Comparison of ENCODE assay signal across 16 cellular contexts in genomic region chr7:77532247-77532646, GRCh38. TPM values are rescaled to one million over a fixed set of nuclear protein-coding genes. Genes with fewer than 3 reads are reported as not detected.
DNase-seq lines count a peak whose midpoint lies in the region; ATAC-seq and TF ChIP-seq lines count a peak whose summit lies in the region.
"Had no signal": no experiment of that assay in that cellular context is flagged by ENCODE, and none has a peak within 500 bp of the region (broad histone marks: within the 10 kb centered on the region; RNA-seq: fewer than 3 reads in every experiment).

No MANE protein-coding gene starts in this region.

- POLR2A ChIA-PET in activated CD4-positive, alpha-beta T cell treated with anti-CD3 and anti-CD28 coated beads, Interleukin-2, amount 10 ng/mL, durations not matched to agents 7 days and 5 days (lab: Charles Lee), result no interaction called here

- DNase-seq in activated CD4-positive, alpha-beta T cell treated with anti-CD3 and anti-CD28 coated beads, Interleukin-2, amount 10 ng/mL, durations not matched to agents 7 days and 5 days, result no peak
- DNase-seq in activated CD4-positive, alpha-beta T cell treated with anti-CD3 and anti-CD28 coated beads for 1 hour, result no peak
- DNase-seq in OCI-M1 (lab: John Stamatoyannopoulos, UW), result peak; percentile 45
- DNase-seq in erythroblast (lab: John Stamatoyannopoulos, UW), result peak; percentile 7 to 14
- no peak for DNase-seq in NCI-H128 (lab: John Stamatoyannopoulos, UW; ENCODE audit: unreplicated experiment)
- no peak for DNase-seq in NK-92 (lab: John Stamatoyannopoulos, UW; ENCODE audit: unreplicated experiment)
- DNase-seq: EL, H9, Kasumi-1, NCI-H2107, NCI-H345, NCI-H526 treated with DMSO at 0.1 percent for 48 hours, SHP77, SW 1271 had no signal

- H3K36me3 Mint-ChIP-seq in activated CD4-positive, alpha-beta T cell treated with anti-CD3 and anti-CD28 coated beads, Interleukin-2, amount 10 ng/mL, durations not matched to agents 7 days and 5 days (ENCODE audit: low read depth), result no peaks in the 10 kb centered on the region

- TF ChIP-seq POLR2A in erythroblast (IDR thresholded peaks at IDR 0.05; ENCODE audit: low read length), result no peak

- H3K4me1 Mint-ChIP-seq in activated CD4-positive, alpha-beta T cell treated with anti-CD3 and anti-CD28 coated beads, Interleukin-2, amount 10 ng/mL, durations not matched to agents 7 days and 5 days, result peaks cover 9% of the 10 kb centered on the region

- ATAC-seq in GM21381 (IDR thresholded peaks at IDR 0.05; ENCODE audit: unreplicated experiment) (no peak), GM21529 (IDR thresholded peaks at IDR 0.05; ENCODE audit: unreplicated experiment) (no peak)

- H3K27me3 Mint-ChIP-seq in activated CD4-positive, alpha-beta T cell treated with anti-CD3 and anti-CD28 coated beads, Interleukin-2, amount 10 ng/mL, durations not matched to agents 7 days and 5 days, result no peaks in the 10 kb centered on the region

- CTCF ChIA-PET in activated CD4-positive, alpha-beta T cell treated with anti-CD3 and anti-CD28 coated beads, Interleukin-2, amount 10 ng/mL, durations not matched to agents 7 days and 5 days (lab: Charles Lee), result no interaction called here

- H3K27ac Mint-ChIP-seq in activated CD4-positive, alpha-beta T cell treated with anti-CD3 and anti-CD28 coated beads, Interleukin-2, amount 10 ng/mL, durations not matched to agents 7 days and 5 days, result peak overlapping the region; percentile 33
- H3K27ac Mint-ChIP-seq: H9 had no signal

- no peaks in the 10 kb centered on the region for H3K9me3 Mint-ChIP-seq in activated CD4-positive, alpha-beta T cell treated with anti-CD3 and anti-CD28 coated beads, Interleukin-2, amount 10 ng/mL, durations not matched to agents 7 days and 5 days

- H3K4me3 Mint-ChIP-seq in activated CD4-positive, alpha-beta T cell treated with anti-CD3 and anti-CD28 coated beads, Interleukin-2, amount 10 ng/mL, durations not matched to agents 7 days and 5 days, result no peak overlapping the region
- H3K4me3 Mint-ChIP-seq: H9 had no signal

RNA-seq across cellular contexts. Expression of gene PTPN12, which starts 4.8 kb away (rescaled TPM):
- 10 to 100 TPM; 20.9 to 24.6 TPM for total RNA-seq in activated CD4-positive, alpha-beta T cell treated with anti-CD3 and anti-CD28 coated beads, Interleukin-2, amount 10 ng/mL, durations not matched to agents 7 days and 5 days

Comparison
In these comparisons a context has a peak if more than half of its experiments do, and no peak if none do; other contexts are left out.
1. DNase-seq: peak in OCI-M1 (single experiment) and erythroblast (2 of 2); none in activated CD4-positive, alpha-beta T cell treated with anti-CD3 and anti-CD28 coated beads, Interleukin-2, amount 10 ng/mL, durations not matched to agents 7 days and 5 days (single experiment), activated CD4-positive, alpha-beta T cell treated with anti-CD3 and anti-CD28 coated beads for 1 hour (single experiment), NCI-H128 (single experiment) and NK-92 (single experiment).